ENCODE assay signal across 15 cellular contexts in genomic region chr14:69487771-69488170, GRCh38. TPM values are rescaled to one million over a fixed set of nuclear protein-coding genes. Genes with fewer than 3 reads are reported as not detected.
A peak's percentile ranks its signal among the peaks of the same experiment; 100 is the strongest.
DNase-seq lines count a peak whose midpoint lies in the region; ATAC-seq and TF ChIP-seq lines count a peak whose summit lies in the region.
"Had no signal": no experiment of that assay in that cellular context is flagged by ENCODE, and none has a peak within 500 bp of the region (broad histone marks: within the 10 kb centered on the region; RNA-seq: fewer than 3 reads in every experiment).

No MANE protein-coding gene starts in this region.

- no peak for TF ChIP-seq CTCF in coronary artery (IDR thresholded peaks at IDR 0.05)
- TF ChIP-seq CTCF in omental fat pad (IDR thresholded peaks at IDR 0.05), result no peak

- no peak overlapping the region for H3K27ac Mint-ChIP-seq in T-helper 2 cell treated with Interferon-gamma antibody and Interleukin-4, amounts not matched to agents 5 μg/mL and 100 μg/mL, for 36 hours
- H3K27ac Mint-ChIP-seq: CD8-positive, alpha-beta T cell had no signal

- H3K4me1 ChIP-seq in BLaER1 treated with 17β-estradiol and CSF1 and Interleukin-3, amounts not matched to agents 10 nM and 100 nM, result peaks cover 21 to 37% (median 32%) of the 10 kb centered on the region in 10 experiments
- H3K4me1 ChIP-seq in neuron (ENCODE audit: insufficient read depth, low read length), result peaks cover 24% of the 10 kb centered on the region

- no peaks in the 10 kb centered on the region for H3K36me3 Mint-ChIP-seq in T-helper 2 cell treated with Interferon-gamma antibody and Interleukin-4, amounts not matched to agents 5 μg/mL and 100 μg/mL, for 36 hours (ENCODE audit: low read depth)
- H3K36me3 Mint-ChIP-seq: CD8-positive, alpha-beta T cell had no signal

- no peak for ATAC-seq in omental fat pad (ENCODE audit: low FRiP score)
- ATAC-seq: CD8-positive, alpha-beta T cell; K562 had no signal

- H3K4me2 ChIP-seq in BLaER1 treated with 17β-estradiol and CSF1 and Interleukin-3, amounts not matched to agents 10 nM and 100 nM, result peak overlapping the region; percentile 20 to 79 (median 59); a peak in 21 of 22 replicates

- no peak overlapping the region for H3K4me3 ChIP-seq in BLaER1 treated with 17β-estradiol and CSF1 and Interleukin-3, amounts not matched to agents 10 nM and 100 nM
- H3K4me3 ChIP-seq in coronary artery (no peak overlapping the region), neuron (ENCODE audit: low read length) (no peak overlapping the region)
- H3K4me3 ChIP-seq: GM23248, K562 had no signal

- no peaks in the 10 kb centered on the region for H3K4me1 Mint-ChIP-seq in T-helper 2 cell treated with Interferon-gamma antibody and Interleukin-4, amounts not matched to agents 5 μg/mL and 100 μg/mL, for 36 hours (ENCODE audit: low read depth)

- peaks cover 0 to 19% (median 5%) of the 10 kb centered on the region in 11 experiments; a peak in 8 of 22 replicates for H4K20me1 ChIP-seq in BLaER1 treated with 17β-estradiol and CSF1 and Interleukin-3, amounts not matched to agents 10 nM and 100 nM

- peak; percentile 43 for DNase-seq in coronary artery (ENCODE audit: low spot score)
- DNase-seq in omental fat pad (ENCODE audit: low spot score), result no peak
- no peak for DNase-seq in NCI-H524 treated with DMSO at 0.1 percent for 48 hours (lab: John Stamatoyannopoulos, UW)
- DNase-seq in T-helper 2 cell treated with Interferon-gamma antibody and Interleukin-4, amounts not matched to agents 5 μg/mL and 100 μg/mL, for 36 hours (ENCODE audit: low spot score), result no peak
- DNase-seq: AML-193; Calu3; CD8-positive, alpha-beta T cell; DMS79 treated with DMSO at 0.1 percent for 48 hours; GF-D8; GM23248; HCEC 1CT had no signal

- peak overlapping the region; percentile 47 for H2AFZ ChIP-seq in neuron (ENCODE audit: low read depth, low read length)
- H2AFZ ChIP-seq: GM23248 had no signal

- H3K4me3 Mint-ChIP-seq in T-helper 2 cell treated with Interferon-gamma antibody and Interleukin-4, amounts not matched to agents 5 μg/mL and 100 μg/mL, for 36 hours, result no peak overlapping the region
- H3K4me3 Mint-ChIP-seq: CD8-positive, alpha-beta T cell had no signal

- no peaks in the 10 kb centered on the region for H3K9me3 Mint-ChIP-seq in T-helper 2 cell treated with Interferon-gamma antibody and Interleukin-4, amounts not matched to agents 5 μg/mL and 100 μg/mL, for 36 hours
- H3K9me3 Mint-ChIP-seq: CD8-positive, alpha-beta T cell had no signal

- no peaks in the 10 kb centered on the region for H3K9me3 ChIP-seq in BLaER1 treated with 17β-estradiol and CSF1 and Interleukin-3, amounts not matched to agents 10 nM and 100 nM (replicated peaks in 1 of 11)
- H3K9me3 ChIP-seq in neuron (ENCODE audit: low read length), result no peaks in the 10 kb centered on the region

- no peak overlapping the region for H3K27ac ChIP-seq in BLaER1 treated with 17β-estradiol and CSF1 and Interleukin-3, amounts not matched to agents 10 nM and 100 nM
- no peak overlapping the region for H3K27ac ChIP-seq in coronary artery
- H3K27ac ChIP-seq: GM23248 had no signal

- H3K27me3 Mint-ChIP-seq in T-helper 2 cell treated with Interferon-gamma antibody and Interleukin-4, amounts not matched to agents 5 μg/mL and 100 μg/mL, for 36 hours (ENCODE audit: low read depth), result peaks cover 40% of the 10 kb centered on the region

- H3K36me3 ChIP-seq in BLaER1 treated with 17β-estradiol and CSF1 and Interleukin-3, amounts not matched to agents 10 nM and 100 nM, result no peaks in the 10 kb centered on the region
- no peaks in the 10 kb centered on the region for H3K36me3 ChIP-seq in neuron (ENCODE audit: insufficient read depth, low read length)

- peaks cover 39 to 45% (median 41%) of the 10 kb centered on the region in 11 experiments for H3K27me3 ChIP-seq in BLaER1 treated with 17β-estradiol and CSF1 and Interleukin-3, amounts not matched to agents 10 nM and 100 nM
- H3K27me3 ChIP-seq in neuron (ENCODE audit: insufficient read depth, low read length), result peaks cover 44% of the 10 kb centered on the region

- H3K9ac ChIP-seq in BLaER1 treated with 17β-estradiol and CSF1 and Interleukin-3, amounts not matched to agents 10 nM and 100 nM, result no peak overlapping the region
- H3K9ac ChIP-seq: GM23248 had no signal

RNA-seq across cellular contexts. Expression of gene PLEKHD1, which starts 3.2 kb away (rescaled TPM):
- under 1 TPM in 2 of 4 donors, not detected in 2; 0.12 to 0.19 TPM for total RNA-seq in omental fat pad
- total RNA-seq: GM23248, HT-29, K562 had no signal
